In genomic region chr9:95907794-95908193, GRCh38 we compare ENCODE assay signal across 16 cellular contexts. TPM values are rescaled to one million over a fixed set of nuclear protein-coding genes. Genes with fewer than 3 reads are reported as not detected.
DNase-seq lines count a peak whose midpoint lies in the region; ATAC-seq and TF ChIP-seq lines count a peak whose summit lies in the region.
"Had no signal": no experiment of that assay in that cellular context is flagged by ENCODE, and none has a peak within 500 bp of the region (broad histone marks: within the 10 kb centered on the region; RNA-seq: fewer than 3 reads in every experiment).

No MANE protein-coding gene starts in this region.

- no peak overlapping the region for H2BK120ac ChIP-seq in mesendoderm (ENCODE audit: low read depth, low read length)

- WGBS in mesendoderm (ENCODE audit: extremely low coverage, insufficient coverage, low lambda C conversion rate), result no CpG with 5 or more reads among the region's 2 CpGs
- WGBS in hepatocyte (ENCODE audit: low lambda C conversion rate, missing lambda C conversion rate), result 65% methylated on average over 2 of the region's 2 CpGs

- TF ChIP-seq RAD21 in HCT116 (IDR thresholded peaks at IDR 0.05; ENCODE audit: low read depth), result peak; percentile 15; the same call in 1 of the 2 replicates

- H3K27ac ChIP-seq in DND-41 (ENCODE audit: low read length), result no peak overlapping the region
- H3K27ac ChIP-seq in HCT116 (ENCODE audit: low read depth, low read length), result no peak overlapping the region
- no peak overlapping the region for H3K27ac ChIP-seq in mesendoderm (ENCODE audit: low read depth, low read length)
- no peak overlapping the region for H3K27ac ChIP-seq in hepatocyte
- H3K27ac ChIP-seq: heart right ventricle, right lobe of liver, SK-N-MC, tibial artery had no signal

- peaks cover 14% of the 10 kb centered on the region; the same call in 1 of the 2 replicates for H3K79me2 ChIP-seq in DND-41 (ENCODE audit: insufficient read depth, low read length)
- H3K79me2 ChIP-seq in HCT116 (ENCODE audit: insufficient read depth, low read length), result peaks cover 22% of the 10 kb centered on the region
- H3K79me2 ChIP-seq in mesendoderm (ENCODE audit: control insufficient read depth, insufficient read depth, low read length), result no peaks in the 10 kb centered on the region
- peaks cover 23% of the 10 kb centered on the region for H3K79me2 ChIP-seq in hepatocyte

- H3K36me3 ChIP-seq in DND-41 (ENCODE audit: insufficient read depth, low read length) (peaks cover 31% of the 10 kb centered on the region), HCT116 (ENCODE audit: control insufficient read depth in 1 of 2, insufficient read depth in 2 of 2, low read length in 2 of 2) (0 out of 4 replicates have a peak, but pooled peaks cover 0 to 2% of the 10 kb centered on the region in 2 experiments), mesendoderm (ENCODE audit: control insufficient read depth, insufficient read depth, low read length) (no peaks in the 10 kb centered on the region), hepatocyte (replicated peaks; ENCODE audit: insufficient read depth, low read depth) (no peaks in the 10 kb centered on the region)
- H3K36me3 ChIP-seq: right lobe of liver had no signal

- peak; percentile 40 for TF ChIP-seq CTCF in DND-41 (IDR thresholded peaks at IDR 0.05; ENCODE audit: borderline replicate concordance, extremely low read depth, low read length, poor library complexity, severe bottlenecking)
- TF ChIP-seq CTCF in HCT116 (IDR thresholded peaks at IDR 0.05 in 2 of 3, conservative IDR thresholded peaks at IDR 0.05 in 1 of 3; ENCODE audit: borderline replicate concordance in 1 of 3, insufficient read depth in 1 of 3, low read depth in 2 of 3, low read length in 2 of 3), result peak; percentile 7 to 48 (median 48); a peak in 4 of 6 replicates
- TF ChIP-seq CTCF in WTC11 (IDR thresholded peaks at IDR 0.05), result no peak
- no peak for TF ChIP-seq CTCF in hepatocyte (IDR thresholded peaks at IDR 0.05; ENCODE audit: poor library complexity)

- H3K4me2 ChIP-seq in DND-41 (ENCODE audit: insufficient read depth, low read length), result no peak overlapping the region
- no peak overlapping the region for H3K4me2 ChIP-seq in HCT116 (ENCODE audit: low read length)
- H3K4me2 ChIP-seq in mesendoderm (ENCODE audit: low read length), result no peak overlapping the region
- no peak overlapping the region for H3K4me2 ChIP-seq in hepatocyte

- H3K9me3 Mint-ChIP-seq in WTC11, result no peaks in the 10 kb centered on the region
- H3K9me3 Mint-ChIP-seq in activated naive CD4-positive, alpha-beta T cell treated with anti-CD3 and anti-CD28 coated beads, Interleukin-2, amount 10 ng/mL, durations not matched to agents 7 days and 5 days, result no peaks in the 10 kb centered on the region
- H3K9me3 Mint-ChIP-seq: activated naive CD4-positive, alpha-beta T cell treated with anti-CD3 and anti-CD28 coated beads for 36 hours had no signal

- no peak overlapping the region for H2BK15ac ChIP-seq in mesendoderm (replicated peaks; ENCODE audit: low read depth)

- H3K36me3 Mint-ChIP-seq in WTC11, result no peaks in the 10 kb centered on the region
- H3K36me3 Mint-ChIP-seq in activated naive CD4-positive, alpha-beta T cell treated with anti-CD3 and anti-CD28 coated beads, Interleukin-2, amount 10 ng/mL, durations not matched to agents 7 days and 5 days, result peaks cover 18% of the 10 kb centered on the region

- H3K4me1 Mint-ChIP-seq in WTC11, result peaks cover 5% of the 10 kb centered on the region; the same call in 1 of the 2 replicates
- H3K4me1 Mint-ChIP-seq in activated naive CD4-positive, alpha-beta T cell treated with anti-CD3 and anti-CD28 coated beads, Interleukin-2, amount 10 ng/mL, durations not matched to agents 7 days and 5 days, result no peaks in the 10 kb centered on the region

- TF ChIP-seq POLR2A in HCT116 (IDR thresholded peaks at IDR 0.05; ENCODE audit: borderline replicate concordance, extremely low read depth, insufficient read depth, insufficient read length), result no peak

- CTCF ChIA-PET in HCT116 (lab: Charles Lee) (interaction anchor here (1.0 kb wide), 1 partner anchor 9 kb away, joined by 3 read pairs; no protein-coding TSS in a partner anchor), WTC11 (lab: Charles Lee) (interaction anchor here (0.6 to 1.0 kb wide), 8 partner anchors 14 to 437 kb away, joined by 3 to 4 read pairs (median 3); no protein-coding TSS in a partner anchor)
- CTCF ChIA-PET in activated naive CD4-positive, alpha-beta T cell treated with anti-CD3 and anti-CD28 coated beads, Interleukin-2, amount 10 ng/mL, durations not matched to agents 7 days and 5 days (lab: Charles Lee), result interaction anchor here (1.2 kb wide), 1 partner anchor 20 kb away, joined by 3 read pairs; no protein-coding TSS in a partner anchor

- H3K27me3 ChIP-seq in DND-41 (ENCODE audit: insufficient read depth, low read length, poor library complexity) (no peaks in the 10 kb centered on the region), HCT116 (ENCODE audit: insufficient read depth, low read length) (no peaks in the 10 kb centered on the region), mesendoderm (ENCODE audit: insufficient read depth, low read length, poor library complexity) (no peaks in the 10 kb centered on the region), hepatocyte (no peaks in the 10 kb centered on the region)
- H3K27me3 ChIP-seq: heart right ventricle, right lobe of liver, tibial artery had no signal

- POLR2A ChIA-PET in HCT116 (lab: Charles Lee) (no interaction called here), WTC11 (lab: Charles Lee) (interaction anchor here (0.6 kb wide), 1 partner anchor 809 kb away, joined by 3 read pairs; no protein-coding TSS in a partner anchor)

- H3K4ac ChIP-seq in mesendoderm (ENCODE audit: low read depth, low read length), result no peak overlapping the region

- no peaks in the 10 kb centered on the region for H3K79me1 ChIP-seq in mesendoderm (ENCODE audit: low read length)

- no peak overlapping the region for H3K18ac ChIP-seq in mesendoderm (ENCODE audit: low read length)

- DNase-seq in DND-41 (no peak), HCT116 (ENCODE audit: low read depth, low spot score) (no peak), WTC11 (ENCODE audit: low spot score) (no peak), mesendoderm (peak; percentile 83), HPDE6-E6E7 (ENCODE audit: extremely low spot score) (no peak), hepatocyte (ENCODE audit: low spot score) (no peak)
- DNase-seq in activated CD8-positive, alpha-beta memory T cell treated with anti-CD3 and anti-CD28 coated beads for 24 hours, result no peak
- DNase-seq in activated naive CD4-positive, alpha-beta T cell treated with anti-CD3 and anti-CD28 coated beads, Interleukin-2, amount 10 ng/mL, durations not matched to agents 7 days and 5 days, result no peak
- DNase-seq: activated CD4-positive, alpha-beta T cell treated with anti-CD3 and anti-CD28 coated beads for 4 hours; activated naive CD4-positive, alpha-beta T cell treated with anti-CD3 and anti-CD28 coated beads for 36 hours; cortex of kidney; heart right ventricle; NCI-H446 treated with DMSO at 0.1 percent for 48 hours; right lobe of liver; tibial artery had no signal

- no peak overlapping the region for H2BK5ac ChIP-seq in mesendoderm (ENCODE audit: low read length)

- H3K9ac ChIP-seq in DND-41 (ENCODE audit: low read depth, low read length) (no peak overlapping the region), HCT116 (ENCODE audit: low read length) (no peak overlapping the region), mesendoderm (ENCODE audit: low read length) (no peak overlapping the region)

- RAD21 ChIA-PET in HCT116 (lab: Charles Lee; ENCODE audit: low non-redundant PET in 1 of 2, low total read pairs in 2 of 2, uncharacterized antibody in 2 of 2, unreplicated experiment in 2 of 2), result interaction anchor here in 1 of 2 experiments (0.7 kb wide), 2 partner anchors 103 to 154 kb away, joined by 3 to 4 read pairs; no protein-coding TSS in a partner anchor

- ATAC-seq in DND-41 (ENCODE audit: insufficient read depth, low read depth) (no peak), HCT116 (peak; percentile 30; the same call in 1 of the 2 replicates), WTC11 (peak; percentile 36; the same call in 1 of the 2 replicates)
- ATAC-seq: heart right ventricle, right lobe of liver had no signal

- intact Hi-C loops in HCT116 (cut with micrococcal nuclease), result loop anchor here (5.0 kb wide), 1 partner anchor 50 kb away; no protein-coding TSS in a partner anchor

- H3K9me2 ChIP-seq in HCT116 (ENCODE audit: insufficient read depth) (no peaks in the 10 kb centered on the region), hepatocyte (replicated peaks; ENCODE audit: insufficient read depth) (no peaks in the 10 kb centered on the region)

- BruUV-seq in HCT116 (replicated peaks; lab: Mats Ljungman, UMichigan), result no TSS peak

- H3K56ac ChIP-seq in mesendoderm (ENCODE audit: low read length), result no peak overlapping the region

- H4K20me1 ChIP-seq in DND-41 (ENCODE audit: insufficient read depth, low read length) (peaks cover 4% of the 10 kb centered on the region; the same call in 1 of the 2 replicates), HCT116 (ENCODE audit: insufficient read depth) (no peaks in the 10 kb centered on the region; the same call in none of the 2 replicates), hepatocyte (ENCODE audit: insufficient read depth, poor library complexity, severe bottlenecking) (no peaks in the 10 kb centered on the region)

- H4K5ac ChIP-seq in mesendoderm (ENCODE audit: low read length), result no peak overlapping the region

- H3K27me3 Mint-ChIP-seq in WTC11 (ENCODE audit: low read depth), result no peaks in the 10 kb centered on the region
- no peaks in the 10 kb centered on the region for H3K27me3 Mint-ChIP-seq in activated naive CD4-positive, alpha-beta T cell treated with anti-CD3 and anti-CD28 coated beads, Interleukin-2, amount 10 ng/mL, durations not matched to agents 7 days and 5 days

- H2AFZ ChIP-seq in DND-41 (ENCODE audit: low read depth, low read length) (no peak overlapping the region), HCT116 (ENCODE audit: low read depth, low read length, poor library complexity, severe bottlenecking) (no peak overlapping the region), hepatocyte (no peak overlapping the region)

- peak overlapping the region; percentile 19; the same call in 1 of the 2 replicates for H3K27ac Mint-ChIP-seq in WTC11
- H3K27ac Mint-ChIP-seq in activated naive CD4-positive, alpha-beta T cell treated with anti-CD3 and anti-CD28 coated beads, Interleukin-2, amount 10 ng/mL, durations not matched to agents 7 days and 5 days, result no peak overlapping the region
- H3K27ac Mint-ChIP-seq: activated naive CD4-positive, alpha-beta T cell treated with anti-CD3 and anti-CD28 coated beads for 36 hours had no signal

- no peak overlapping the region for H4K8ac ChIP-seq in mesendoderm (ENCODE audit: low read depth, low read length)

- no peak overlapping the region for H2AK5ac ChIP-seq in mesendoderm (ENCODE audit: low read length)

- H3K9me3 ChIP-seq in DND-41 (ENCODE audit: insufficient read depth, low read length, severe bottlenecking), result no peaks in the 10 kb centered on the region
- H3K9me3 ChIP-seq in HCT116 (ENCODE audit: control insufficient read depth in 1 of 2, insufficient read depth in 1 of 2, low read depth in 1 of 2, low read length in 2 of 2), result no peaks in the 10 kb centered on the region
- H3K9me3 ChIP-seq in hepatocyte (ENCODE audit: low read depth), result no peaks in the 10 kb centered on the region
- H3K9me3 ChIP-seq: heart right ventricle, right lobe of liver, tibial artery had no signal

- H3K4me3 Mint-ChIP-seq in WTC11, result no peak overlapping the region
- no peak overlapping the region for H3K4me3 Mint-ChIP-seq in activated naive CD4-positive, alpha-beta T cell treated with anti-CD3 and anti-CD28 coated beads, Interleukin-2, amount 10 ng/mL, durations not matched to agents 7 days and 5 days
- H3K4me3 Mint-ChIP-seq: activated naive CD4-positive, alpha-beta T cell treated with anti-CD3 and anti-CD28 coated beads for 36 hours had no signal

- H3K4me1 ChIP-seq in DND-41 (ENCODE audit: insufficient read depth, low read length), result no peaks in the 10 kb centered on the region
- no peaks in the 10 kb centered on the region for H3K4me1 ChIP-seq in HCT116 (ENCODE audit: control insufficient read depth in 1 of 2, insufficient read depth in 2 of 2, low read length in 2 of 2)
- H3K4me1 ChIP-seq in mesendoderm (ENCODE audit: control insufficient read depth, low read depth, low read length), result no peaks in the 10 kb centered on the region
- H3K4me1 ChIP-seq in hepatocyte (ENCODE audit: insufficient read depth), result no peaks in the 10 kb centered on the region
- H3K4me1 ChIP-seq: heart right ventricle, right lobe of liver, tibial artery had no signal

- H3K4me3 ChIP-seq in DND-41 (ENCODE audit: low read depth in 1 of 2, low read length in 2 of 2) (no peak overlapping the region), HCT116 (replicated peaks in 1 of 2; ENCODE audit: low read depth in 1 of 2, low read length in 2 of 2) (no peak overlapping the region), mesendoderm (ENCODE audit: low read length) (no peak overlapping the region), hepatocyte (no peak overlapping the region)
- H3K4me3 ChIP-seq: heart right ventricle, right lobe of liver, SK-N-MC, tibial artery had no signal

- no peak overlapping the region for H3K23ac ChIP-seq in mesendoderm (ENCODE audit: low read length)

RNA-seq across cellular contexts. Expression of gene ERCC6L2, which starts 32.3 kb away (rescaled TPM):
- total RNA-seq in HCT116 (2021; ENCODE audit: unreplicated experiment) (39.2 TPM), WTC11 (2021) (41.8 to 43.0 TPM (median 42.9 TPM) in 3 replicates), hepatocyte (55.7 and 58.9 TPM in 2 replicates)
- 10.6 and 14.0 TPM in 2 replicates for polyA plus RNA-seq in HCT116 (2012)
- 22.0 TPM for polyA plus RNA-seq in mesendoderm (2013, experiment 1 of 2)
- polyA plus RNA-seq in mesendoderm (2013, experiment 2 of 2), result 23.6 TPM
- polyA plus RNA-seq in hepatocyte, result 17.6 and 21.5 TPM in 2 replicates

Comparison
In these comparisons a context has a peak if more than half of its experiments do, and no peak if none do; other contexts are left out.
1. CTCF ChIP-seq: peak in DND-41 (single experiment) and HCT116 (3 of 3); none in WTC11 (single experiment) and hepatocyte (single experiment).